Comparison of ENCODE assay signal across 1 cellular context in genomic region chr4:103198111-103198765, GRCh38.
TF ChIP-seq lines count a peak whose summit lies in the region.

Gene CENPE (minus strand): TSS chr4:103198343. CDS start chr4:103198319, 24 bp downstream.

TF ChIP-seq in K562, 482 proteins besides CTCF, POLR2A, EP300 and RAD21 (continued from another document and continues in another):
- TF ChIP-seq ZNF431 (CRISPR knock-in tag; IDR thresholded peaks at IDR 0.05): peak; percentile 30; the same call in 1 of the 2 replicates
- TF ChIP-seq MEF2D (tag; conservative IDR thresholded peaks at IDR 0.05; ENCODE audit: low read depth): no peak
- no peak for TF ChIP-seq DMBX1 (CRISPR knock-in tag; IDR thresholded peaks at IDR 0.05; ENCODE audit: borderline replicate concordance)
- TF ChIP-seq KAT2B (IDR thresholded peaks at IDR 0.05; ENCODE audit: low read depth, low read length): no peak
- TF ChIP-seq MAFF (IDR thresholded peaks at IDR 0.05; ENCODE audit: low read length): peak; percentile 58
- no peak for TF ChIP-seq TCF3 (CRISPR knock-in tag; IDR thresholded peaks at IDR 0.05)
- no peak for TF ChIP-seq PREB (CRISPR knock-in tag; IDR thresholded peaks at IDR 0.05)
- TF ChIP-seq ZNF140 (CRISPR knock-in tag; IDR thresholded peaks at IDR 0.05): no peak
- no peak for TF ChIP-seq PURB (CRISPR knock-in tag; IDR thresholded peaks at IDR 0.05; ENCODE audit: low read depth)
- no peak for TF ChIP-seq ZNF23 (CRISPR knock-in tag; IDR thresholded peaks at IDR 0.05)
- TF ChIP-seq NCOA2 (IDR thresholded peaks at IDR 0.05; ENCODE audit: partially characterized antibody in 2 of 2): no peak
- no peak for TF ChIP-seq ZNF586 (CRISPR knock-in tag; conservative IDR thresholded peaks at IDR 0.05)
- TF ChIP-seq ZNF551 (CRISPR knock-in tag; IDR thresholded peaks at IDR 0.05): no peak
- peak; percentile 43 for TF ChIP-seq NUFIP1 (IDR thresholded peaks at IDR 0.05; ENCODE audit: partially characterized antibody)
- peak; percentile 73 for TF ChIP-seq POLR2AphosphoS5 (IDR thresholded peaks at IDR 0.05; ENCODE audit: control insufficient read depth, insufficient read depth, low read depth, low read length)
- TF ChIP-seq FOXA1 (IDR thresholded peaks at IDR 0.05; ENCODE audit: borderline replicate concordance): no peak
- no peak for TF ChIP-seq ZNF699 (CRISPR knock-in tag; IDR thresholded peaks at IDR 0.05; ENCODE audit: insufficient replicate concordance)
- 0 out of 4 replicates have a peak, but pooled peaks of 1 of the 2 experiments have one; percentile 46 for TF ChIP-seq FOXA3 (CRISPR knock-in tag; conservative IDR thresholded peaks at IDR 0.05 in 1 of 2, IDR thresholded peaks at IDR 0.05 in 1 of 2)
- TF ChIP-seq ZSCAN32 (CRISPR knock-in tag; IDR thresholded peaks at IDR 0.05): no peak
- TF ChIP-seq ETV1 (tag; conservative IDR thresholded peaks at IDR 0.05; ENCODE audit: low read depth): no peak
- no peak for TF ChIP-seq MCM5 (IDR thresholded peaks at IDR 0.05; ENCODE audit: low read depth)
- no peak; a peak in 1 of 4 replicates for TF ChIP-seq RCOR1 (IDR thresholded peaks at IDR 0.05; ENCODE audit: borderline replicate concordance in 1 of 2, low read depth in 2 of 2, low read length in 2 of 2)
- 0 out of 2 replicates have a peak, but pooled peaks have one; percentile 43 for TF ChIP-seq CTBP1 (IDR thresholded peaks at IDR 0.05; ENCODE audit: borderline replicate concordance)
- TF ChIP-seq TEAD1 (CRISPR knock-in tag; IDR thresholded peaks at IDR 0.05): peak in 1 of 2 experiments; percentile 38; a peak in 1 of 4 replicates
- no peak for TF ChIP-seq MIER1 (IDR thresholded peaks at IDR 0.05; ENCODE audit: low read depth)
- no peak for TF ChIP-seq PTBP1 (IDR thresholded peaks at IDR 0.05; ENCODE audit: low read depth, low read length)
- no peak for TF ChIP-seq HES1 (IDR thresholded peaks at IDR 0.05; ENCODE audit: low read depth)
- no peak for TF ChIP-seq ZNF444 (CRISPR knock-in tag; IDR thresholded peaks at IDR 0.05)
- TF ChIP-seq HSF4 (CRISPR knock-in tag; IDR thresholded peaks at IDR 0.05; ENCODE audit: borderline replicate concordance): no peak
- TF ChIP-seq ZBTB49 (CRISPR knock-in tag; IDR thresholded peaks at IDR 0.05; ENCODE audit: borderline replicate concordance): no peak
- TF ChIP-seq ZNF609 (CRISPR knock-in tag; IDR thresholded peaks at IDR 0.05; ENCODE audit: borderline replicate concordance): no peak
- peak; percentile 71; the same call in 1 of the 2 replicates for TF ChIP-seq CBX1 (IDR thresholded peaks at IDR 0.05; ENCODE audit: low read depth)
- TF ChIP-seq E2F4 (CRISPR knock-in tag; IDR thresholded peaks at IDR 0.05; ENCODE audit: low read depth): peak; percentile 78; the same call in 1 of the 2 replicates
- no peak for TF ChIP-seq ID3 (CRISPR knock-in tag; IDR thresholded peaks at IDR 0.05)
- TF ChIP-seq ID3 (tag; IDR thresholded peaks at IDR 0.05): no peak
- TF ChIP-seq ELF2 (CRISPR knock-in tag; IDR thresholded peaks at IDR 0.05): no peak
- TF ChIP-seq JUND (IDR thresholded peaks at IDR 0.05; ENCODE audit: borderline replicate concordance, low read depth, low read length): peak; percentile 98
- TF ChIP-seq JUND (tag; IDR thresholded peaks at IDR 0.05; ENCODE audit: borderline replicate concordance, low read depth, low read length): peak; percentile 52; the same call in 1 of the 3 replicates
- no peak for TF ChIP-seq SMARCE1 (IDR thresholded peaks at IDR 0.05)
- no peak for TF ChIP-seq ZNF696 (CRISPR knock-in tag; conservative IDR thresholded peaks at IDR 0.05)
- no peak for TF ChIP-seq IFI16 (CRISPR knock-in tag; IDR thresholded peaks at IDR 0.05)
- TF ChIP-seq HNRNPUL1 (IDR thresholded peaks at IDR 0.05; ENCODE audit: low read length): no peak
- TF ChIP-seq KLF1 (tag; IDR thresholded peaks at IDR 0.05): no peak
- TF ChIP-seq RBBP5 (IDR thresholded peaks at IDR 0.05; ENCODE audit: borderline replicate concordance, insufficient read depth, low read length, poor library complexity, severe bottlenecking): peak; percentile 88
- no peak for TF ChIP-seq ZNF143 (CRISPR knock-in tag; IDR thresholded peaks at IDR 0.05)
- no peak for TF ChIP-seq ZNF639 (CRISPR knock-in tag; conservative IDR thresholded peaks at IDR 0.05 in 1 of 2, IDR thresholded peaks at IDR 0.05 in 1 of 2)
- no peak for TF ChIP-seq ZNF277 (CRISPR knock-in tag; IDR thresholded peaks at IDR 0.05; ENCODE audit: borderline replicate concordance)
- no peak for TF ChIP-seq HDGF (IDR thresholded peaks at IDR 0.05)
- no peak for TF ChIP-seq XRCC3 (IDR thresholded peaks at IDR 0.05)
- TF ChIP-seq USF1 (CRISPR knock-in tag; IDR thresholded peaks at IDR 0.05): peak; percentile 49
- no peak for TF ChIP-seq ZNF655 (CRISPR knock-in tag; IDR thresholded peaks at IDR 0.05)
